Comparison of ENCODE assay signal across 8 cellular contexts in the genomic region with DNA sequence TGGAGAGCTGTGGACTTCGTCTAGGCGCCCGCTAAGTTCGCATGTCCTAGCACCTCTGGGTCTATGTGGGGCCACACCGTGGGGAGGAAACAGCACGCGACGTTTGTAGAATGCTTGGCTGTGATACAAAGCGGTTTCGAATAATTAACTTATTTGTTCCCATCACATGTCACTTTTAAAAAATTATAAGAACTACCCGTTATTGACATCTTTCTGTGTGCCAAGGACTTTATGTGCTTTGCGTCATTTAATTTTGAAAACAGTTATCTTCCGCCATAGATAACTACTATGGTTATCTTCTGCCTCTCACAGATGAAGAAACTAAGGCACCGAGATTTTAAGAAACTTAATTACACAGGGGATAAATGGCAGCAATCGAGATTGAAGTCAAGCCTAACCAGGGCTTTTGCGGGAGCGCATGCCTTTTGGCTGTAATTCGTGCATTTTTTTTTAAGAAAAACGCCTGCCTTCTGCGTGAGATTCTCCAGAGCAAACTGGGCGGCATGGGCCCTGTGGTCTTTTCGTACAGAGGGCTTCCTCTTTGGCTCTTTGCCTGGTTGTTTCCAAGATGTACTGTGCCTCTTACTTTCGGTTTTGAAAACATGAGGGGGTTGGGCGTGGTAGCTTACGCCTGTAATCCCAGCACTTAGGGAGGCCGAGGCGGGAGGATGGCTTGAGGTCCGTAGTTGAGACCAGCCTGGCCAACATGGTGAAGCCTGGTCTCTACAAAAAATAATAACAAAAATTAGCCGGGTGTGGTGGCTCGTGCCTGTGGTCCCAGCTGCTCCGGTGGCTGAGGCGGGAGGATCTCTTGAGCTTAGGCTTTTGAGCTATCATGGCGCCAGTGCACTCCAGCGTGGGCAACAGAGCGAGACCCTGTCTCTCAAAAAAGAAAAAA. TPM values are rescaled to one million over a fixed set of nuclear protein-coding genes. Genes with fewer than 3 reads are reported as not detected.
DNase-seq lines count a peak whose midpoint lies in the region; ATAC-seq and TF ChIP-seq lines count a peak whose summit lies in the region.

No MANE protein-coding gene starts in this region.

- in situ Hi-C loops in IMR-90 (cut with MboI; ENCODE audit: low sequenced_read_pairs) (no loop called here), SK-MEL-5 (cut with HindIII; ENCODE audit: low pct_unique_long_range_greater_than_20kb, low sequenced_read_pairs) (no loop called here)

- H4K20me1 ChIP-seq in IMR-90 (ENCODE audit: insufficient read depth, low read length), result peaks cover 43% of the 10 kb centered on the region
- H4K20me1 ChIP-seq in osteoblast (ENCODE audit: insufficient read depth, low read length), result peaks cover 50% of the 10 kb centered on the region

- peak overlapping the region; percentile 87 for H3K9ac ChIP-seq in IMR-90 (ENCODE audit: low read depth, low read length)

- TF ChIP-seq CTCF in IMR-90 (conservative IDR thresholded peaks at IDR 0.05; ENCODE audit: low read depth, low read length) (no peak), osteoblast (IDR thresholded peaks at IDR 0.05; ENCODE audit: extremely low read depth, low read depth, low read length) (no peak)

- H3K27me3 ChIP-seq in IMR-90 (ENCODE audit: control insufficient read depth, insufficient read depth, low read length) (no peaks in the 10 kb centered on the region), osteoblast (ENCODE audit: insufficient read depth, low read length) (no peaks in the 10 kb centered on the region)

- peak overlapping the region in 1 of 2 experiments; percentile 59; a peak in 1 of 4 replicates for H4K8ac ChIP-seq in IMR-90 (ENCODE audit: low read depth in 2 of 2, low read length in 2 of 2)

- peak overlapping the region; percentile 25; the same call in 1 of the 2 replicates for H4K91ac ChIP-seq in IMR-90 (ENCODE audit: insufficient read depth, low read depth, low read length)

- H2BK20ac ChIP-seq in IMR-90 (ENCODE audit: low read depth, low read length), result no peak overlapping the region

- H3K4me1 ChIP-seq in IMR-90 (ENCODE audit: control insufficient read depth, insufficient read depth, low read length) (0 out of 2 replicates have a peak, but pooled peaks cover 2% of the 10 kb centered on the region), osteoblast (ENCODE audit: insufficient read depth, low read length) (peaks cover 17% of the 10 kb centered on the region)

- peak overlapping the region; percentile 98 for H3K23ac ChIP-seq in IMR-90 (ENCODE audit: low read depth, low read length)

- H3K9me3 ChIP-seq in IMR-90 (ENCODE audit: control insufficient read depth, insufficient read depth, low read length) (no peaks in the 10 kb centered on the region), osteoblast (ENCODE audit: low read depth, low read length) (no peaks in the 10 kb centered on the region)

- H3K9me1 ChIP-seq in IMR-90 (ENCODE audit: insufficient read depth, low read length), result no peaks in the 10 kb centered on the region; the same call in 1 of the 2 replicates

- H2AFZ ChIP-seq in IMR-90 (replicated peaks; ENCODE audit: low read length, poor library complexity), result peak overlapping the region; percentile 98
- peak overlapping the region; percentile 83 for H2AFZ ChIP-seq in osteoblast (ENCODE audit: low read length)

- H3K79me1 ChIP-seq in IMR-90 (ENCODE audit: low read depth in 1 of 2, low read length in 2 of 2), result peaks cover 27 to 42% of the 10 kb centered on the region in 2 experiments

- peak overlapping the region; percentile 59 for H3K14ac ChIP-seq in IMR-90 (replicated peaks; ENCODE audit: low read depth, low read length)

- POLR2A ChIA-PET in IMR-90 (lab: Charles Lee; ENCODE audit: unreplicated experiment), result interaction anchor here (1.2 kb wide), 1 partner anchor 26 kb away, joined by 7 read pairs; no protein-coding TSS in a partner anchor

- TF ChIP-seq POLR2A in IMR-90 (IDR thresholded peaks at IDR 0.05; ENCODE audit: low read depth, low read length), result no peak

- peaks cover 61% of the 10 kb centered on the region for H3K79me2 ChIP-seq in osteoblast (ENCODE audit: insufficient read depth, low read length)

- peak overlapping the region; percentile 65 for H3K18ac ChIP-seq in IMR-90 (ENCODE audit: low read depth, low read length)

- ATAC-seq in IMR-90 (ENCODE audit: low read depth) (0 out of 2 replicates have a peak, but pooled peaks have one; percentile 3), HG02852 (IDR thresholded peaks at IDR 0.05; ENCODE audit: unreplicated experiment) (no peak)

- intact Hi-C loops in IMR-90 (cut with micrococcal nuclease), result no loop called here
- intact Hi-C loops in head of caudate nucleus (cut with DNase I), result loop anchor here (5.0 kb wide), 1 partner anchor 50 kb away; the partner anchor contains the start of gene SPG11

- H3K4me2 ChIP-seq in IMR-90 (ENCODE audit: low read depth, low read length) (peak overlapping the region; percentile 86), osteoblast (ENCODE audit: insufficient read depth, low read length) (peak overlapping the region; percentile 96)

- H3K27ac ChIP-seq in IMR-90 (ENCODE audit: insufficient read depth, low read length), result peak overlapping the region; percentile 87
- H3K27ac ChIP-seq in osteoblast (ENCODE audit: low read depth, low read length), result peak overlapping the region; percentile 92

- H2BK5ac ChIP-seq in IMR-90 (ENCODE audit: low read depth, low read length, poor library complexity, severe bottlenecking), result peak overlapping the region; percentile 88

- H3K56ac ChIP-seq in IMR-90 (ENCODE audit: extremely low read depth, insufficient read depth, low read length), result peak overlapping the region; percentile 93

- TF ChIP-seq RAD21 in IMR-90 (IDR thresholded peaks at IDR 0.05; ENCODE audit: low read length), result no peak

- peak overlapping the region; percentile 99 for H2AK9ac ChIP-seq in IMR-90 (replicated peaks; ENCODE audit: low read depth, low read length, poor library complexity)

- peak overlapping the region; percentile 20; the same call in 1 of the 2 replicates for H2AK5ac ChIP-seq in IMR-90 (ENCODE audit: low read depth, low read length)

- DNase-seq in GDM1 (lab: John Stamatoyannopoulos, UW) (peak; percentile 72), IMR-90 (peak; percentile 87), SK-MEL-5 (ENCODE audit: low read depth, low spot score) (peak; percentile 81), head of caudate nucleus (peak in 41 of 42 donors; percentile 6 to 84 (median 48)), osteoblast (ENCODE audit: insufficient read length, low spot score, missing footprints) (peak; percentile 56), HuH-7.5 (ENCODE audit: low spot score) (no peak)
- peak; percentile 48 for DNase-seq in activated naive CD8-positive, alpha-beta T cell treated with anti-CD3 and anti-CD28 coated beads, Interleukin-2, amount 50 U/mL, for 16 hours (ENCODE audit: low read depth, low spot score)

- no peak overlapping the region; the same call in 1 of the 2 replicates for H2BK120ac ChIP-seq in IMR-90 (ENCODE audit: low read depth, low read length)

- WGBS in IMR-90 (ENCODE audit: extremely low coverage in 2 of 2, insufficient read length in 1 of 2), 2 experiments, result 13% methylated on average over 16 of the region's 35 CpGs; no CpG with 5 or more reads in 1 of the 2 experiments

- no peak overlapping the region; the same call in 2 of the 3 replicates for H2BK15ac ChIP-seq in IMR-90 (ENCODE audit: low read depth, low read length)

- H4K5ac ChIP-seq in IMR-90 (ENCODE audit: low read depth, low read length), result peak overlapping the region; percentile 17; the same call in 1 of the 2 replicates

- CTCF ChIA-PET in IMR-90 (lab: Yijun Ruan, JAX), result interaction anchor here (1.3 to 2.4 kb wide), 3 partner anchors 24 to 134 kb away, joined by 4 to 16 read pairs (median 6); partner anchors contain the start of gene TRIM69

- peak overlapping the region; percentile 94 for H3K4ac ChIP-seq in IMR-90 (ENCODE audit: low read depth, low read length)

- H3K4me3 ChIP-seq in IMR-90 (ENCODE audit: insufficient read depth, low read depth, low read length), result peak overlapping the region; percentile 83
- peak overlapping the region; percentile 100 for H3K4me3 ChIP-seq in osteoblast (ENCODE audit: insufficient read depth, low read length)

- dilution Hi-C loops in IMR-90 (cut with HindIII; ENCODE audit: low sequenced_read_pairs, unreplicated experiment), result no loop called here

- H3K36me3 ChIP-seq in IMR-90 (ENCODE audit: control insufficient read depth, insufficient read depth, low read length) (peaks cover 13% of the 10 kb centered on the region), osteoblast (ENCODE audit: insufficient read depth, low read length) (peaks cover 27% of the 10 kb centered on the region)

- TSS peak; percentile 53 for BruUV-seq in IMR-90 (replicated peaks; lab: Mats Ljungman, UMichigan)

RNA-seq across cellular contexts. Expression of gene B2M, which starts 1.0 kb away (rescaled TPM):
- total RNA-seq in IMR-90 (2012; rRNA removed), result 716 and 895 TPM in 2 replicates
- 2,100 and 3,394 TPM in 2 replicates for polyA plus RNA-seq in IMR-90 (2012; rRNA removed)
- polyA plus RNA-seq in IMR-90 (2012; cell fraction: cytosol; rRNA removed), result 680 and 780 TPM in 2 replicates
- polyA plus RNA-seq in IMR-90 (2012; cell fraction: nucleus; rRNA removed; ENCODE audit: low replicate concordance), result 146 and 966 TPM in 2 replicates
- total RNA-seq in SK-MEL-5 (2014; rRNA removed; shearing (Covaris generic)), result 1,639 and 1,647 TPM in 2 replicates
- polyA plus RNA-seq in SK-MEL-5 (2015; cell fraction: cytosol; rRNA removed), result 2,107 and 2,382 TPM in 2 replicates
- 316 and 358 TPM in 2 replicates for polyA plus RNA-seq in SK-MEL-5 (2015; cell fraction: nucleus; rRNA removed)
- 3,371 and 4,170 TPM in 2 replicates for total RNA-seq in osteoblast

RNA-seq across cellular contexts. Expression of gene PATL2, which starts 1.2 kb away (rescaled TPM):
- total RNA-seq in IMR-90 (2012; rRNA removed), result not detected in 2 replicates
- 0.10 and 0.14 TPM in 2 replicates for polyA plus RNA-seq in IMR-90 (2012; rRNA removed)
- polyA plus RNA-seq in IMR-90 (2012; cell fraction: cytosol; rRNA removed), result 0.08 and 0.15 TPM in 2 replicates
- 0.77 and 0.94 TPM in 2 replicates for polyA plus RNA-seq in IMR-90 (2012; cell fraction: nucleus; rRNA removed; ENCODE audit: low replicate concordance)
- total RNA-seq in SK-MEL-5 (2014; rRNA removed; shearing (Covaris generic)), result 0.19 and 0.21 TPM in 2 replicates
- 0.19 TPM in 1 of 2 replicates, not detected in the other for polyA plus RNA-seq in SK-MEL-5 (2015; cell fraction: cytosol; rRNA removed)
- polyA plus RNA-seq in SK-MEL-5 (2015; cell fraction: nucleus; rRNA removed), result 6.0 and 6.6 TPM in 2 replicates
- 1.8 and 2.7 TPM in 2 replicates for total RNA-seq in osteoblast

RNA-seq across cellular contexts. Expression of gene TRIM69, which starts 24.0 kb away (rescaled TPM):
- total RNA-seq in IMR-90 (2012; rRNA removed), result 7.7 and 8.1 TPM in 2 replicates
- 4.5 and 5.3 TPM in 2 replicates for polyA plus RNA-seq in IMR-90 (2012; rRNA removed)
- 6.3 and 7.1 TPM in 2 replicates for polyA plus RNA-seq in IMR-90 (2012; cell fraction: cytosol; rRNA removed)
- polyA plus RNA-seq in IMR-90 (2012; cell fraction: nucleus; rRNA removed; ENCODE audit: low replicate concordance), result 3.0 and 5.7 TPM in 2 replicates
- 10.9 and 13.5 TPM in 2 replicates for total RNA-seq in SK-MEL-5 (2014; rRNA removed; shearing (Covaris generic))
- polyA plus RNA-seq in SK-MEL-5 (2015; cell fraction: cytosol; rRNA removed), result 9.1 and 11.0 TPM in 2 replicates
- polyA plus RNA-seq in SK-MEL-5 (2015; cell fraction: nucleus; rRNA removed), result 2.8 and 4.2 TPM in 2 replicates
- total RNA-seq in osteoblast, result 9.4 and 14.7 TPM in 2 replicates

RNA-seq across cellular contexts. Expression of gene SPG11, which starts 48.9 kb away (rescaled TPM):
- total RNA-seq in IMR-90 (2012; rRNA removed), result 32.6 and 33.1 TPM in 2 replicates
- polyA plus RNA-seq in IMR-90 (2012; rRNA removed), result 27.6 and 30.8 TPM in 2 replicates
- polyA plus RNA-seq in IMR-90 (2012; cell fraction: cytosol; rRNA removed), result 17.1 and 22.3 TPM in 2 replicates
- 66.4 and 75.7 TPM in 2 replicates for polyA plus RNA-seq in IMR-90 (2012; cell fraction: nucleus; rRNA removed; ENCODE audit: low replicate concordance)
- total RNA-seq in SK-MEL-5 (2014; rRNA removed; shearing (Covaris generic)), result 43.0 and 48.3 TPM in 2 replicates
- polyA plus RNA-seq in SK-MEL-5 (2015; cell fraction: cytosol; rRNA removed), result 37.9 and 64.5 TPM in 2 replicates
- polyA plus RNA-seq in SK-MEL-5 (2015; cell fraction: nucleus; rRNA removed), result 117 and 157 TPM in 2 replicates
- total RNA-seq in osteoblast, result 83.7 and 95.9 TPM in 2 replicates
